In the genomic region with DNA sequence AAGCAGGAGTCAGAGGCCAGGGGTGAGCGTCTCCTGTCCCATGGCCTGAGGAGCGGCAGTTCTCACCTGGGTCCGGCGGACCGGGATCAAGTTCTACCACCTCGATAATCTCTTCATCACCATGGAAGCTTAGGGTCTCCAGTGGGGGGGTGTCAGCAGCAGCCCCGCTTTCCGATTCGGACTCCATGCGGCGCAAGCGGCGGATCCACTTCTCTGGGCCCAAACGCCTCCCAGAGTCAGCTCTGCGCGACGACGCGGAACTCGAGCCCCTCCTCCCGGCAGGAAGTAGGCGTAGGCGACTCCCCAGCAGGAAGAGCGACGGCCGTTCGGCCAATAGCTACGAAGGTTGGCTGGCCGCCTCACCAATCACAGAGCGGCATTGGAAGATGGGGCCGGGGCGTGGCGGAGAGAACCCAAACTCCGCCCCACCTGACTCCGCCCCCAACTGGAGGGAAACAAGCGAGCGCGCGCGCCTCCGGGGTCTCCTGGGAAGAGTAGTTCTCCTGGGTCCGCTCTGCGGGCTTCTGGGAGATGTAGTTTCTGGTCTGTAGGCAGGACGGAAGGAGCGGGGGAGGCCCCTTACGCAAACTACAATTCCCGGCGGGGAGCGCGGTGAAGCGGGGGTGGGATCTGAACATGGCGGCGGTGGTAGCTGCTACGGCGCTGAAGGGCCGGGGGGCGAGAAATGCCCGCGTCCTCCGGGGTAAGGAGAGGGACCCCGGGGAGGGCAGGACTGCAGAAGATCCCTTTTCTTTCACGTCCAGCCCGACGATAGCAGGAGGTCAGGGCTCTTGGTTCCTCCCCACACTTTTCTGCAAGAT, we compare ENCODE assay signal across 8 cellular contexts. TPM values are rescaled to one million over a fixed set of nuclear protein-coding genes. Genes with fewer than 3 reads are reported as not detected.
DNase-seq lines count a peak whose midpoint lies in the region; ATAC-seq and TF ChIP-seq lines count a peak whose summit lies in the region.

TSS of gene AAMP (minus strand) at position 238 of the 821 bp plus-strand sequence. CDS start at position 187, 51 bp downstream.
A gene with protein sequence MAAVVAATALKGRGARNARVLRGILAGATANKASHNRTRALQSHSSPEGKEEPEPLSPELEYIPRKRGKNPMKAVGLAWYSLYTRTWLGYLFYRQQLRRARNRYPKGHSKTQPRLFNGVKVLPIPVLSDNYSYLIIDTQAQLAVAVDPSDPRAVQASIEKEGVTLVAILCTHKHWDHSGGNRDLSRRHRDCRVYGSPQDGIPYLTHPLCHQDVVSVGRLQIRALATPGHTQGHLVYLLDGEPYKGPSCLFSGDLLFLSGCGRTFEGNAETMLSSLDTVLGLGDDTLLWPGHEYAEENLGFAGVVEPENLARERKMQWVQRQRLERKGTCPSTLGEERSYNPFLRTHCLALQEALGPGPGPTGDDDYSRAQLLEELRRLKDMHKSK (plus strand): TSS at position 620 of the 821 bp plus-strand sequence. CDS start 17 bp downstream, at position 637.

- DNase-seq in NCI-H187 (lab: John Stamatoyannopoulos, UW) (peak; percentile 94 to 95), T-helper 2 cell (peak; percentile 99 to 100 (median 100)), left ventricle myocardium superior (peak; percentile 100), prostate gland (ENCODE audit: low spot score) (peak; percentile 100)

- H3K4me3 ChIP-seq in prostate gland: peak within 1 kb of the TSS; percentile 69 to 91
- H3K4me3 ChIP-seq in urinary bladder (ENCODE audit: low read depth, low read length): peak within 1 kb of the TSS; percentile 80

- H3K27ac ChIP-seq in angular gyrus (ENCODE audit: low read depth, low read length) (peak within 1 kb of the TSS; percentile 91), prostate gland (peak within 1 kb of the TSS; percentile 78 to 86), urinary bladder (ENCODE audit: low read depth) (peak within 1 kb of the TSS; percentile 44)

- peaks cover 21 to 22% of the 10 kb centered on the region in 2 donors for H3K36me3 ChIP-seq in prostate gland
- peaks cover 8% of the 10 kb centered on the region for H3K36me3 ChIP-seq in urinary bladder (ENCODE audit: insufficient read depth)

- ATAC-seq in GM18498 (IDR thresholded peaks at IDR 0.05; ENCODE audit: unreplicated experiment): peak; percentile 92
- ATAC-seq in HG02938 (IDR thresholded peaks at IDR 0.05; ENCODE audit: unreplicated experiment): peak; percentile 87
- ATAC-seq in left ventricle myocardium superior: peak; percentile 92

- H3K4me1 ChIP-seq in prostate gland (replicated peaks): peaks cover 12% of the 10 kb centered on the region
- H3K4me1 ChIP-seq in urinary bladder (ENCODE audit: insufficient read depth): no peaks in the 10 kb centered on the region

- under 1% methylated on average over 55 of the region's 64 CpGs for WGBS in prostate gland
- under 1% methylated on average over 64 of the region's 64 CpGs for WGBS in urinary bladder

- no peaks in the 10 kb centered on the region for H3K9me3 ChIP-seq in prostate gland

- no peaks in the 10 kb centered on the region for H3K27me3 ChIP-seq in prostate gland (replicated peaks; ENCODE audit: insufficient read depth)

- intact Hi-C loops in left ventricle myocardium superior (cut with micrococcal nuclease): no loop called here
- intact Hi-C loops in prostate gland (cut with DNase I): loop anchor here (5.0 kb wide), 3 partner anchors 53 to 127 kb away; partner anchors contain the start of genes ARPC2 and CTDSP1

- TF ChIP-seq CTCF in prostate gland (IDR thresholded peaks at IDR 0.05): peak; percentile 24 to 59 (median 39)

- peak; percentile 94 for TF ChIP-seq POLR2A in prostate gland (IDR thresholded peaks at IDR 0.05)

RNA-seq across cellular contexts. Expression of gene AAMP, which starts in this region (rescaled TPM):
- total RNA-seq in left ventricle myocardium superior (47.7 TPM), prostate gland (100 to 1,000 TPM; 217 to 237 TPM), urinary bladder (75.9 TPM)
- 139 TPM for polyA plus RNA-seq in urinary bladder

RNA-seq across cellular contexts. Expression of the second gene that starts in this region (rescaled TPM):
- total RNA-seq in left ventricle myocardium superior: 67.1 TPM
- 100 to 1,000 TPM; 103 to 145 TPM for total RNA-seq in prostate gland
- total RNA-seq in urinary bladder: 24.6 TPM
- polyA plus RNA-seq in urinary bladder: 92.7 TPM

Comparison
In these comparisons a context has a peak if more than half of its experiments do, and no peak if none do; other contexts are left out.
1. Peak in every context shown above with its lines: DNase-seq, ATAC-seq, H3K4me3 ChIP-seq and H3K27ac ChIP-seq.